In genomic region chr2:159185401-159186130, GRCh38 we compare ENCODE assay signal across 9 cellular contexts.
A peak's percentile ranks its signal among the peaks of the same experiment; 100 is the strongest.
DNase-seq lines count a peak whose midpoint lies in the region; ATAC-seq, FAIRE-seq and TF ChIP-seq lines count a peak whose summit lies in the region.
"Had no signal": no experiment of that assay in that cellular context is flagged by ENCODE, and none has a peak within 500 bp of the region (broad histone marks: within the 10 kb centered on the region; RNA-seq: fewer than 3 reads in every experiment).

No MANE protein-coding gene starts in this region.

- H3K79me2 ChIP-seq in endothelial cell of umbilical vein (ENCODE audit: control insufficient read depth, insufficient read depth, low read length) = peaks cover 7% of the 10 kb centered on the region

- H3K9me3 Mint-ChIP-seq in activated naive CD4-positive, alpha-beta T cell treated with anti-CD3 and anti-CD28 coated beads, Interleukin-2, amount 50 U/mL, for 72 hours = no peaks in the 10 kb centered on the region
- H3K9me3 Mint-ChIP-seq: brain had no signal

- intact Hi-C loops in endothelial cell of umbilical vein (cut with micrococcal nuclease) = no loop called here

- H3K36me3 Mint-ChIP-seq in activated naive CD4-positive, alpha-beta T cell treated with anti-CD3 and anti-CD28 coated beads, Interleukin-2, amount 50 U/mL, for 72 hours = no peaks in the 10 kb centered on the region

- H3K27ac Mint-ChIP-seq in activated naive CD4-positive, alpha-beta T cell treated with anti-CD3 and anti-CD28 coated beads, Interleukin-2, amount 50 U/mL, for 72 hours = no peak overlapping the region
- H3K27ac Mint-ChIP-seq: brain had no signal

- CTCF ChIA-PET in endothelial cell of umbilical vein (lab: Charles Lee) = interaction anchor here (1.1 to 2.8 kb wide), 5 partner anchors 16 to 67 kb away, joined by 3 to 11 read pairs (median 4); no protein-coding TSS in a partner anchor

- no peak overlapping the region for H2AFZ ChIP-seq in endothelial cell of umbilical vein (ENCODE audit: low read depth, low read length)

- no peak for DNase-seq in activated naive CD4-positive, alpha-beta T cell treated with anti-CD3 and anti-CD28 coated beads, Interleukin-2, amount 50 U/mL, for 72 hours (ENCODE audit: low spot score in 2 of 2)
- no peak for DNase-seq in activated naive CD4-positive, alpha-beta T cell treated with anti-CD3 and anti-CD28 coated beads, Interleukin-2, amount 50 U/mL, for 16 hours
- DNase-seq in HCEC 1CT = peak; percentile 37
- DNase-seq in MG63 = peak; percentile 41
- peak; percentile 44 for DNase-seq in endothelial cell of umbilical vein (ENCODE audit: low read depth, low spot score)
- DNase-seq in pons (ENCODE audit: low spot score) = peak; percentile 42
- no peak for DNase-seq in NCI-H1694 treated with DMSO at 0.1 percent for 48 hours (lab: John Stamatoyannopoulos, UW)
- DNase-seq in activated CD4-positive, CD25-positive, alpha-beta regulatory T cell treated with anti-CD3 and anti-CD28 coated beads, Interleukin-2, amount 50 U/mL, for 72 hours = no peak

- no peaks in the 10 kb centered on the region for H4K20me1 ChIP-seq in endothelial cell of umbilical vein (replicated peaks; ENCODE audit: control insufficient read depth, extremely low read depth, insufficient read depth, low read length)

- no TSS peak for BruUV-seq in endothelial cell of umbilical vein (replicated peaks; lab: Mats Ljungman, UMichigan)

- peak; percentile 43 to 47 for TF ChIP-seq CTCF in endothelial cell of umbilical vein (IDR thresholded peaks at IDR 0.05; ENCODE audit: extremely low read depth in 1 of 2, insufficient read depth in 1 of 2, low read depth in 1 of 2, low read length in 2 of 2)

- FAIRE-seq in endothelial cell of umbilical vein (lab: Jason Lieb, UNC) = peak; percentile 71

- peaks cover 42% of the 10 kb centered on the region for H3K4me1 ChIP-seq in endothelial cell of umbilical vein (ENCODE audit: control insufficient read depth, extremely low read depth, insufficient read depth, low read length)

- H3K9ac ChIP-seq in endothelial cell of umbilical vein (replicated peaks; ENCODE audit: extremely low read depth, insufficient read depth, low read length) = no peak overlapping the region

- POLR2A ChIA-PET in endothelial cell of umbilical vein (lab: Charles Lee) = no interaction called here

- no peak overlapping the region for H3K27ac ChIP-seq in endothelial cell of umbilical vein (ENCODE audit: insufficient read depth, low read depth, low read length)

- H3K9me3 ChIP-seq in MG63 (no peaks in the 10 kb centered on the region), endothelial cell of umbilical vein (replicated peaks; ENCODE audit: control insufficient read depth, insufficient read depth, low read length) (no peaks in the 10 kb centered on the region)

- peaks cover 5% of the 10 kb centered on the region for H3K36me3 ChIP-seq in MG63
- peaks cover 5 to 24% of the 10 kb centered on the region in 2 experiments for H3K36me3 ChIP-seq in endothelial cell of umbilical vein (ENCODE audit: control insufficient read depth in 2 of 2, extremely low read depth in 1 of 2, insufficient read depth in 2 of 2, low read length in 2 of 2)

- no peak overlapping the region for H3K4me3 ChIP-seq in MG63
- H3K4me3 ChIP-seq in endothelial cell of umbilical vein (replicated peaks in 1 of 3; ENCODE audit: insufficient read depth in 1 of 3, low read depth in 1 of 3, low read length in 3 of 3) = no peak overlapping the region

- peak; percentile 29 to 32 for ATAC-seq in activated naive CD4-positive, alpha-beta T cell treated with anti-CD3 and anti-CD28 coated beads, Interleukin-2, amount 50 U/mL, for 72 hours

- dilution Hi-C loops in endothelial cell of umbilical vein (cut with MboI; ENCODE audit: extremely low pct_ligation_motif_present, low sequenced_read_pairs) = no loop called here

- no peak overlapping the region for H3K4me2 ChIP-seq in endothelial cell of umbilical vein (ENCODE audit: insufficient read depth, low read length)

- TF ChIP-seq POLR2A in endothelial cell of umbilical vein (IDR thresholded peaks at IDR 0.05; ENCODE audit: low read depth, low read length) = no peak

- H3K9me1 ChIP-seq in endothelial cell of umbilical vein (replicated peaks; ENCODE audit: control insufficient read depth, extremely low read depth, insufficient read depth, low read length) = no peaks in the 10 kb centered on the region

- H3K27me3 ChIP-seq in MG63 = no peaks in the 10 kb centered on the region
- H3K27me3 ChIP-seq in endothelial cell of umbilical vein (ENCODE audit: control insufficient read depth in 2 of 2, insufficient read depth in 2 of 2, low read length in 2 of 2) = no peaks in the 10 kb centered on the region

TF ChIP-seq in endothelial cell of umbilical vein, 7 proteins besides CTCF, POLR2A, EP300 and RAD21:
- TF ChIP-seq GATA2 (IDR thresholded peaks at IDR 0.05; ENCODE audit: insufficient read depth, insufficient read length, low read depth, low read length) (no peak), MYC (IDR thresholded peaks at IDR 0.05; ENCODE audit: low read depth, low read length) (no peak)
- TF ChIP-seq, protein P1, sequence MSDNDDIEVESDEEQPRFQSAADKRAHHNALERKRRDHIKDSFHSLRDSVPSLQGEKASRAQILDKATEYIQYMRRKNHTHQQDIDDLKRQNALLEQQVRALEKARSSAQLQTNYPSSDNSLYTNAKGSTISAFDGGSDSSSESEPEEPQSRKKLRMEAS (IDR thresholded peaks at IDR 0.05; ENCODE audit: insufficient read depth, insufficient read length) = no peak

Comparison
In these comparisons a context has a peak if more than half of its experiments do, and no peak if none do; other contexts are left out.
1. DNase-seq: peak in HCEC 1CT (single experiment), MG63 (single experiment), endothelial cell of umbilical vein (single experiment) and pons (single experiment); none in activated naive CD4-positive, alpha-beta T cell treated with anti-CD3 and anti-CD28 coated beads, Interleukin-2, amount 50 U/mL, for 72 hours (0 of 2), activated naive CD4-positive, alpha-beta T cell treated with anti-CD3 and anti-CD28 coated beads, Interleukin-2, amount 50 U/mL, for 16 hours (single experiment), NCI-H1694 treated with DMSO at 0.1 percent for 48 hours (single experiment) and activated CD4-positive, CD25-positive, alpha-beta regulatory T cell treated with anti-CD3 and anti-CD28 coated beads, Interleukin-2, amount 50 U/mL, for 72 hours (single experiment).